9 cellular contexts compared by ENCODE assay signal in the genomic region with DNA sequence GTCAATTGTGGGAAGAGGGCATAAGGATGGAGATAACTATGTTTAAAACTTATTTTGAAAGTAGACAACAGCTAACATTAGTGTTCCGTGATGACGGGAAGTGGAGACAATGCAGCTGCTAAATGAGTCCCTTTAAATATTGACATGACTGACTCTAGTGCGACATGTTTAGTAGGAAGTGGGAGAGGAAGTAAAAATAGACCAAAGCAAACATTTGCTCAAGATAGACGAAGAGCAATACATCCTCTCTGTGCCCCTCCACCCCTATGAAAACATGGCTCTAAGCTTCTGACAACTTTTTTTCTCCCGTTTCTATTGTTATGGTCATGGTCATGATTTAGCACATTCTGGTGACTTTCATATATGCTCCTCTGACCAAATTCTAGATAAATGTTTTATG.
A peak's percentile ranks its signal among the peaks of the same experiment; 100 is the strongest.
DNase-seq lines count a peak whose midpoint lies in the region; ATAC-seq and TF ChIP-seq lines count a peak whose summit lies in the region.
"Had no signal": no experiment of that assay in that cellular context is flagged by ENCODE, and none has a peak within 500 bp of the region (broad histone marks: within the 10 kb centered on the region; RNA-seq: fewer than 3 reads in every experiment).

No MANE protein-coding gene starts in this region.

- no peaks in the 10 kb centered on the region for H3K9me3 ChIP-seq in tibial artery

- no peak overlapping the region for H3K27ac ChIP-seq in tibial artery

- peaks cover 2% of the 10 kb centered on the region for H3K9me3 Mint-ChIP-seq in memory B cell

- peaks cover 25% of the 10 kb centered on the region for H3K4me1 Mint-ChIP-seq in memory B cell

- intact Hi-C loops in tibial artery (cut with DNase I; ENCODE audit: low total_unique reads) = no loop called here

- peak overlapping the region; percentile 67 for H3K4me3 Mint-ChIP-seq in memory B cell

- no peaks in the 10 kb centered on the region for H3K36me3 ChIP-seq in tibial artery

- H3K4me3 ChIP-seq in tibial artery = no peak overlapping the region

- peaks cover 0 to 4% (median 0%) of the 10 kb centered on the region in 4 donors for H3K4me1 ChIP-seq in tibial artery

- DNase-seq in SHP77 (lab: John Stamatoyannopoulos, UW) (peak; percentile 24 to 76), memory B cell (ENCODE audit: low spot score in 2 of 2) (peak in 1 of 2 donors; percentile 11), OCI-M1 (lab: John Stamatoyannopoulos, UW) (no peak), tibial artery (no peak), DMS 273 (lab: John Stamatoyannopoulos, UW; ENCODE audit: unreplicated experiment) (no peak)
- DNase-seq: stimulated activated CD4-positive, alpha-beta T cell treated with anti-CD3 and anti-CD28 coated beads, Interleukin-2, amount 100 ng/mL, for 48 hours had no signal

- H3K27me3 ChIP-seq in tibial artery = no peaks in the 10 kb centered on the region

- H3K36me3 Mint-ChIP-seq in memory B cell = no peaks in the 10 kb centered on the region

- H3K27ac Mint-ChIP-seq in memory B cell = peak overlapping the region; percentile 62

- H3K27me3 Mint-ChIP-seq in memory B cell = no peaks in the 10 kb centered on the region

- ATAC-seq in GM18498 (IDR thresholded peaks at IDR 0.05; ENCODE audit: unreplicated experiment) (peak; percentile 69), HG02571 (IDR thresholded peaks at IDR 0.05; ENCODE audit: unreplicated experiment) (peak; percentile 48), memory B cell (ENCODE audit: low read depth) (peak; percentile 80), HG03280 (IDR thresholded peaks at IDR 0.05; ENCODE audit: unreplicated experiment) (no peak)

- no peak for TF ChIP-seq CTCF in tibial artery (IDR thresholded peaks at IDR 0.05)

Comparison
In these comparisons a context has a peak if more than half of its experiments do, and no peak if none do; other contexts are left out.
1. DNase-seq: peak in SHP77 (2 of 2); none in OCI-M1 (single experiment), tibial artery (0 of 2) and DMS 273 (single experiment).